Comparison of ENCODE assay signal across 9 cellular contexts in genomic region chr16:28417033-28417432, GRCh38. TPM values are rescaled to one million over a fixed set of nuclear protein-coding genes. Genes with fewer than 3 reads are reported as not detected.
"Had no signal": no experiment of that assay in that cellular context is flagged by ENCODE, and none has a peak within 500 bp of the region (broad histone marks: within the 10 kb centered on the region; RNA-seq: fewer than 3 reads in every experiment).

No MANE protein-coding gene starts in this region.

RNA-seq across cellular contexts. Expression of gene NPIPB7, which starts 55.1 kb away (rescaled TPM):
- total RNA-seq: PC-3, PC-9, Peyer's patch, Right ventricle myocardium inferior, Right ventricle myocardium superior, RPMI7951, SJCRH30, SJSA1, SK-MEL-5 had no signal
